In the genomic region with DNA sequence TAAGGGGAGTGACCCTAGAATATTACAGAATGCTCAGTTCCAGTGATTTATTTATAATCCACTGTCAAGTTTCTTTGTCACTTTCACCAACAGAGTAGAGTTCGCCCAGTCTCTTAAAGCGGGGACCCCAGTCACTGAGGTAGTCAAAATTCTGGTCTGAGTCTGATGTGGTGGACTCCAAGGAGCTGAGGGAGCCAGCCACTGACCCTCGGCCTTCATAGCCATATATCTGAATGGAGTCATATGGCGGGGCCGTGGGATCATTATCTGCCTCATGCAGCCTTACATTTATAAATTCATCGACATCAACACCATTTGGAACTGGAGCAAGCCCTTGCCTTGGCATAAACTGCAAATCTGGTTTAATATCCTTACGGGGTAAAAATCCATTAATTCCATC, we compare ENCODE assay signal across 23 cellular contexts.
"Had no signal": no experiment of that assay in that cellular context is flagged by ENCODE, and none has a peak within 500 bp of the region (broad histone marks: within the 10 kb centered on the region; RNA-seq: fewer than 3 reads in every experiment).

No MANE protein-coding gene starts in this region.

- ATAC-seq: stimulated activated effector memory CD8-positive, alpha-beta T cell treated with anti-CD3 and anti-CD28 coated beads, Interleukin-12 subunit alpha, Interleukin-12 subunit beta, amount 100 ng/mL, for 72 hours; stimulated activated memory B cell treated with anti-CD40 and anti-IgM and Interleukin-4, amounts not matched to agents 10 μg/mL and 1 μg/mL and 100 μg/mL, for 72 hours; stimulated activated naive B cell treated with anti-CD40 and anti-IgM and Interleukin-4, amounts not matched to agents 10 μg/mL and 1 μg/mL and 100 μg/mL, for 72 hours; stimulated activated naive CD8-positive, alpha-beta T cell treated with anti-CD3 and anti-CD28 coated beads, Interleukin-15, amount 100 ng/mL, for 72 hours; stimulated activated naive CD8-positive, alpha-beta T cell treated with anti-CD3 and anti-CD28 coated beads, Interleukin-15, Interleukin-2, amounts not matched to agents 100 U/mL and 50 U/mL, for 24 hours; upper lobe of right lung had no signal

- DNase-seq: stimulated activated CD4-positive, alpha-beta T cell treated with anti-CD3 and anti-CD28 coated beads, Interleukin-2, amount 100 ng/mL, for 48 hours; stimulated activated CD4-positive, alpha-beta T cell treated with anti-CD3 and anti-CD28 coated beads, Interleukin-4, amount 100 ng/mL, for 1 hour; stimulated activated CD4-positive, alpha-beta T cell treated with anti-CD3 and anti-CD28 coated beads, Interleukin-4, amount 100 ng/mL, for 24 hours; stimulated activated CD4-positive, alpha-beta T cell treated with anti-CD3 and anti-CD28 coated beads, Interleukin-4, amount 100 ng/mL, for 4 hours; stimulated activated CD8-positive, alpha-beta memory T cell treated with anti-CD3 and anti-CD28 coated beads, Interleukin-4, amount 100 ng/mL, for 48 hours; stimulated activated naive B cell treated with anti-CD40 and anti-IgM and Interleukin-4, amounts not matched to agents 10 μg/mL and 1 μg/mL and 100 μg/mL, for 72 hours; stimulated activated naive CD4-positive, alpha-beta T cell; stimulated activated naive CD4-positive, alpha-beta T cell treated with Interleukin-2 at 50 U/mL for 16 hours; stimulated activated naive CD8-positive, alpha-beta T cell treated with anti-CD3 and anti-CD28 coated beads, Interleukin-15, amount 100 ng/mL, for 72 hours; stimulated activated naive CD8-positive, alpha-beta T cell treated with anti-CD3 and anti-CD28 coated beads, Interleukin-15, Interleukin-2, amounts not matched to agents 100 U/mL and 50 U/mL, for 24 hours; stomach; substantia nigra; testis; thyroid gland; tibial artery; transverse colon; trophoblast cell; upper lobe of left lung; upper lobe of right lung; uterus had no signal

- FAIRE-seq: urothelium cell line had no signal
